25 cellular contexts compared by ENCODE assay signal in the genomic region with DNA sequence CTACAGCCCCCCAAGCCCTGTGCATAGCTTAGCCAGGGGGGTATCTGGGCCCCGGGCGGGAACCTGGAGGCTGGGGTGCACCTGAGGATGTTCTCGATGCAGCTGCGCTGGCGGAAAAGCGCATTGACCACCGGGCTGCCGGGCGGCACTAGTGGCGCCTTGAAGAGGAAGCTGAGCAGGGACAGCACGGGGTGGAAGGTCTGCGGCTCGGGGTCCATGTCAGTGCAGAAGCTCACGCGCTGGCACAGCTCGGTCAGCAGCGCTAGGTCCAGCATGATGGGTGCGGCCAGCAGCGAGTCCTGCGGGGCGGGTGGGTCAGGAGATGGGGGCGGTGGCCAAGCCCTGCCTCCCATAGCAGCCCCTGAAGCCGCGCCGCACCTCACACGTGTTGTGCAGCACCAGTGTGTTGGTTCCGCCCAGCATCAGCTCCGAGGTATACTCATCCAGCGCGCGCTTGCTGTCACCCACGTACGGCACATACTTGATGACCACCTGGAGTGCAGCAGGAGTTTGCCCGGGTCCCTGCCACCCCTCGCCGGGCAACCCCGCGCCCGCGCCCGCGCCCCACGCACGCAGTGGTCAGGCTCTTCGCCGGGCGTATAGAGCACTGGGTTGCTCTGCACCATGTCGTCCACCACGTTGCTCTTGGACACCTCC. TPM values are rescaled to one million over a fixed set of nuclear protein-coding genes. Genes with fewer than 3 reads are reported as not detected.
DNase-seq lines count a peak whose midpoint lies in the region; ATAC-seq, FAIRE-seq and TF ChIP-seq lines count a peak whose summit lies in the region.
"Had no signal": no experiment of that assay in that cellular context is flagged by ENCODE, and none has a peak within 500 bp of the region (broad histone marks: within the 10 kb centered on the region; RNA-seq: fewer than 3 reads in every experiment).

No MANE protein-coding gene starts in this region.

- H3K27ac Mint-ChIP-seq in CD8-positive, alpha-beta memory T cell = peak overlapping the region in 2 of 8 donors; percentile 47 to 81
- H3K27ac Mint-ChIP-seq in astrocyte (ENCODE audit: unreplicated experiment) = no peak overlapping the region
- H3K27ac Mint-ChIP-seq in naive thymus-derived CD4-positive, alpha-beta T cell = no peak overlapping the region
- H3K27ac Mint-ChIP-seq in activated T-helper 17 cell treated with anti-CD3 and anti-CD28 coated beads, Interleukin-2, amount 50 U/mL, for 72 hours = no peak overlapping the region

- H2AFZ ChIP-seq in astrocyte (ENCODE audit: low read depth, low read length) = no peak overlapping the region

- CTCF ChIA-PET in A673 (lab: Charles Lee) = interaction anchor here (0.8 kb wide), 1 partner anchor 156 kb away, joined by 3 read pairs; no protein-coding TSS in a partner anchor
- CTCF ChIA-PET in CD8-positive, alpha-beta memory T cell (lab: Charles Lee) = interaction anchor here (0.9 to 3.5 kb wide), 5 partner anchors 10 to 85 kb away, joined by 3 to 12 read pairs (median 4); partner anchors contain the start of gene SSBP4
- CTCF ChIA-PET in naive thymus-derived CD4-positive, alpha-beta T cell (lab: Charles Lee) = interaction anchor here (0.6 to 1.1 kb wide), 2 partner anchors 16 to 18 kb away, joined by 3 read pairs; partner anchors contain the start of gene SSBP4

- no peak for TF ChIP-seq CTCF in A673 (conservative IDR thresholded peaks at IDR 0.05; ENCODE audit: low read depth, low read length)
- TF ChIP-seq CTCF in astrocyte (IDR thresholded peaks at IDR 0.05; ENCODE audit: insufficient read depth, low read depth, low read length) = no peak

- peak overlapping the region in 5 of 7 donors; percentile 44 to 68 (median 49) for H3K4me3 Mint-ChIP-seq in CD8-positive, alpha-beta memory T cell
- peak overlapping the region; percentile 69 for H3K4me3 Mint-ChIP-seq in astrocyte (ENCODE audit: unreplicated experiment)
- H3K4me3 Mint-ChIP-seq in naive thymus-derived CD4-positive, alpha-beta T cell = peak overlapping the region in 8 of 10 donors; percentile 50 to 83 (median 71)
- H3K4me3 Mint-ChIP-seq in activated T-helper 17 cell treated with anti-CD3 and anti-CD28 coated beads, Interleukin-2, amount 50 U/mL, for 72 hours = no peak overlapping the region

- peaks cover 0 to 3% of the 10 kb centered on the region in 2 donors for H3K27me3 Mint-ChIP-seq in CD8-positive, alpha-beta memory T cell
- H3K27me3 Mint-ChIP-seq in astrocyte (ENCODE audit: low read depth, unreplicated experiment) = no peaks in the 10 kb centered on the region
- no peaks in the 10 kb centered on the region for H3K27me3 Mint-ChIP-seq in naive thymus-derived CD4-positive, alpha-beta T cell
- H3K27me3 Mint-ChIP-seq in activated T-helper 17 cell treated with anti-CD3 and anti-CD28 coated beads, Interleukin-2, amount 50 U/mL, for 72 hours = no peaks in the 10 kb centered on the region

- POLR2A ChIA-PET in A673 (lab: Charles Lee; ENCODE audit: low non-redundant PET) = interaction anchor here (0.6 kb wide), 1 partner anchor 142 kb away, joined by 6 read pairs; no protein-coding TSS in a partner anchor
- POLR2A ChIA-PET in CD8-positive, alpha-beta memory T cell (lab: Charles Lee) = interaction anchor here (4.6 kb wide), 1 partner anchor 14 kb away, joined by 42 read pairs; the partner anchor contains the start of gene SSBP4
- POLR2A ChIA-PET in naive thymus-derived CD4-positive, alpha-beta T cell (lab: Charles Lee) = interaction anchor here (1.0 to 1.8 kb wide), 4 partner anchors 15 to 85 kb away, joined by 3 to 5 read pairs (median 3); partner anchors contain the start of gene SSBP4

- H3K27me3 ChIP-seq in A673 (replicated peaks; ENCODE audit: insufficient read depth, low read depth, low read length, poor library complexity) = no peaks in the 10 kb centered on the region
- no peaks in the 10 kb centered on the region for H3K27me3 ChIP-seq in CD8-positive, alpha-beta memory T cell (ENCODE audit: insufficient read depth, low read length, poor library complexity, severe bottlenecking)
- H3K27me3 ChIP-seq in astrocyte (ENCODE audit: insufficient read depth, low read length) = no peaks in the 10 kb centered on the region
- no peaks in the 10 kb centered on the region for H3K27me3 ChIP-seq in naive thymus-derived CD4-positive, alpha-beta T cell (ENCODE audit: control insufficient read depth in 2 of 2, insufficient read depth in 2 of 2, low read length in 2 of 2)
- H3K27me3 ChIP-seq: brain microvascular endothelial cell, right atrium auricular region, testis had no signal

- intact Hi-C loops in A673 (cut with micrococcal nuclease; ENCODE audit: unreplicated experiment) = no loop called here
- intact Hi-C loops in naive thymus-derived CD4-positive, alpha-beta T cell (cut with micrococcal nuclease) = loop anchor here in 1 of 2 donors (5.0 kb wide), 1 partner anchor 202 kb away; the partner anchor contains the start of gene KLHL26

- peaks cover 25% of the 10 kb centered on the region for H4K20me1 ChIP-seq in astrocyte (ENCODE audit: insufficient read depth, low read length)

- peak; percentile 54 for DNase-seq in A673 (ENCODE audit: low spot score)
- DNase-seq in CD8-positive, alpha-beta memory T cell = peak in 1 of 5 donors; percentile 52
- DNase-seq in astrocyte (ENCODE audit: low read depth) = no peak
- no peak for DNase-seq in naive thymus-derived CD4-positive, alpha-beta T cell
- DNase-seq in iPS-NIHi7 (ENCODE audit: extremely low spot score) = no peak
- DNase-seq: activated CD8-positive, alpha-beta memory T cell treated with anti-CD3 and anti-CD28 coated beads for 24 hours; brain microvascular endothelial cell; dorsolateral prefrontal cortex; gastrocnemius medialis; GDM1; left cardiac atrium; MM.1S; NCI-H1436 treated with DMSO at 0.1 percent for 48 hours; NCI-H748 treated with DMSO at 0.1 percent for 48 hours; occipital lobe; PC-3; stimulated activated CD4-positive, alpha-beta T cell treated with anti-CD3 and anti-CD28 coated beads, Interleukin-15, amount 100 ng/mL, for 24 hours; T-helper 9 cell; testis had no signal

- H3K4me1 ChIP-seq in A673 (ENCODE audit: insufficient read depth, low read length, poor library complexity, severe bottlenecking) (peaks cover 71% of the 10 kb centered on the region), astrocyte (ENCODE audit: insufficient read depth, low read length) (peaks cover 37% of the 10 kb centered on the region)
- H3K4me1 ChIP-seq in CD8-positive, alpha-beta memory T cell (ENCODE audit: insufficient read depth, low read length) = peaks cover 21% of the 10 kb centered on the region
- peaks cover 11 to 18% of the 10 kb centered on the region in 2 donors for H3K4me1 ChIP-seq in naive thymus-derived CD4-positive, alpha-beta T cell (ENCODE audit: control insufficient read depth in 2 of 2, insufficient read depth in 2 of 2, low read length in 2 of 2)

- no peaks in the 10 kb centered on the region for H3K9me3 ChIP-seq in A673 (ENCODE audit: low read depth, low read length, poor library complexity, severe bottlenecking)
- H3K9me3 ChIP-seq in CD8-positive, alpha-beta memory T cell (ENCODE audit: low read length) = no peaks in the 10 kb centered on the region
- H3K9me3 ChIP-seq in astrocyte (ENCODE audit: insufficient read depth, low read depth, low read length) = no peaks in the 10 kb centered on the region
- no peaks in the 10 kb centered on the region for H3K9me3 ChIP-seq in naive thymus-derived CD4-positive, alpha-beta T cell (ENCODE audit: control insufficient read depth in 2 of 3, low read length in 3 of 3)
- H3K9me3 ChIP-seq: gastrocnemius medialis, HAP-1, right atrium auricular region, testis had no signal

- H3K36me3 ChIP-seq in A673 (ENCODE audit: insufficient read depth, low read length, poor library complexity, severe bottlenecking) (peaks cover 35% of the 10 kb centered on the region), astrocyte (ENCODE audit: insufficient read depth, low read length) (no peaks in the 10 kb centered on the region)
- no peaks in the 10 kb centered on the region for H3K36me3 ChIP-seq in CD8-positive, alpha-beta memory T cell (ENCODE audit: insufficient read depth, low read length)
- H3K36me3 ChIP-seq in naive thymus-derived CD4-positive, alpha-beta T cell (ENCODE audit: control insufficient read depth in 2 of 3, insufficient read depth in 3 of 3, low read length in 3 of 3) = no peaks in the 10 kb centered on the region
- H3K36me3 ChIP-seq: gastrocnemius medialis, right atrium auricular region had no signal

- H3K4me1 Mint-ChIP-seq in CD8-positive, alpha-beta memory T cell = peaks cover 5 to 48% (median 14%) of the 10 kb centered on the region in 3 donors
- peaks cover 20% of the 10 kb centered on the region for H3K4me1 Mint-ChIP-seq in astrocyte (ENCODE audit: low read depth, unreplicated experiment)
- H3K4me1 Mint-ChIP-seq in naive thymus-derived CD4-positive, alpha-beta T cell = peaks cover 0 to 26% (median 21%) of the 10 kb centered on the region in 7 donors
- H3K4me1 Mint-ChIP-seq in activated T-helper 17 cell treated with anti-CD3 and anti-CD28 coated beads, Interleukin-2, amount 50 U/mL, for 72 hours = no peaks in the 10 kb centered on the region

- ATAC-seq in naive thymus-derived CD4-positive, alpha-beta T cell = no peak
- ATAC-seq in activated T-helper 17 cell treated with anti-CD3 and anti-CD28 coated beads, Interleukin-2, amount 50 U/mL, for 72 hours (replicated peaks) = no peak
- no peak for ATAC-seq in HG03135 (IDR thresholded peaks at IDR 0.05; ENCODE audit: unreplicated experiment)
- ATAC-seq: esophagus mucosa, gastrocnemius medialis, left cardiac atrium, PC-3 had no signal

- H3K9ac ChIP-seq in astrocyte (ENCODE audit: low read length) = no peak overlapping the region

- H3K4me3 ChIP-seq in A673 (ENCODE audit: low read depth, low read length, poor library complexity, severe bottlenecking) (no peak overlapping the region), astrocyte (ENCODE audit: insufficient read depth, low read depth, low read length) (no peak overlapping the region)
- H3K4me3 ChIP-seq in CD8-positive, alpha-beta memory T cell (ENCODE audit: low read length) = no peak overlapping the region
- H3K4me3 ChIP-seq in naive thymus-derived CD4-positive, alpha-beta T cell (ENCODE audit: low read length) = no peak overlapping the region
- H3K4me3 ChIP-seq: gastrocnemius medialis, HAP-1, right atrium auricular region had no signal

- no peaks in the 10 kb centered on the region for H3K9me3 Mint-ChIP-seq in CD8-positive, alpha-beta memory T cell
- H3K9me3 Mint-ChIP-seq in astrocyte (ENCODE audit: unreplicated experiment) = no peaks in the 10 kb centered on the region
- H3K9me3 Mint-ChIP-seq in naive thymus-derived CD4-positive, alpha-beta T cell = no peaks in the 10 kb centered on the region
- H3K9me3 Mint-ChIP-seq in activated T-helper 17 cell treated with anti-CD3 and anti-CD28 coated beads, Interleukin-2, amount 50 U/mL, for 72 hours = no peaks in the 10 kb centered on the region

- H3K4me2 ChIP-seq in astrocyte (ENCODE audit: low read length) = no peak overlapping the region

- no peak for FAIRE-seq in astrocyte (lab: Jason Lieb, UNC)

- BruUV-seq in A673 (replicated peaks; lab: Mats Ljungman, UMichigan) = TSS peak; percentile 78

- H3K79me2 ChIP-seq in astrocyte (ENCODE audit: insufficient read depth, low read length) = peaks cover 12% of the 10 kb centered on the region

- H3K36me3 Mint-ChIP-seq in CD8-positive, alpha-beta memory T cell = peaks cover 0 to 14% (median 0%) of the 10 kb centered on the region in 3 donors
- H3K36me3 Mint-ChIP-seq in astrocyte (ENCODE audit: low read depth, unreplicated experiment) = peaks cover 3% of the 10 kb centered on the region
- H3K36me3 Mint-ChIP-seq in naive thymus-derived CD4-positive, alpha-beta T cell = peaks cover 0 to 6% (median 0%) of the 10 kb centered on the region in 5 donors
- H3K36me3 Mint-ChIP-seq in activated T-helper 17 cell treated with anti-CD3 and anti-CD28 coated beads, Interleukin-2, amount 50 U/mL, for 72 hours (ENCODE audit: low read depth) = peaks cover 20% of the 10 kb centered on the region

- peak overlapping the region; percentile 50 for H3K27ac ChIP-seq in A673 (ENCODE audit: low read depth, low read length, poor library complexity, severe bottlenecking)
- no peak overlapping the region for H3K27ac ChIP-seq in CD8-positive, alpha-beta memory T cell (ENCODE audit: low read depth, low read length)
- H3K27ac ChIP-seq in astrocyte (ENCODE audit: low read depth, low read length) = no peak overlapping the region
- no peak overlapping the region for H3K27ac ChIP-seq in naive thymus-derived CD4-positive, alpha-beta T cell (ENCODE audit: low read depth, low read length)
- H3K27ac ChIP-seq: brain microvascular endothelial cell, gastrocnemius medialis, HL-60, right atrium auricular region had no signal

RNA-seq across cellular contexts. Expression of gene ISYNA1, which starts 2.6 kb away (rescaled TPM):
- total RNA-seq in A673 (2021) (153 and 223 TPM in 2 replicates), astrocyte (128 and 153 TPM in 2 replicates)
- 10 to 100 TPM; 18.2 to 20.3 TPM for total RNA-seq in CD8-positive, alpha-beta memory T cell
- polyA plus RNA-seq in CD8-positive, alpha-beta memory T cell = 33.2 TPM
- 10 to 100 TPM in 4 of 5 experiments, 1 to 10 TPM in 1; 9.5 to 42.5 (median 42.0) TPM for total RNA-seq in naive thymus-derived CD4-positive, alpha-beta T cell
- 10 to 100 TPM; 21.9 to 29.0 TPM for polyA plus RNA-seq in naive thymus-derived CD4-positive, alpha-beta T cell
- 10 to 100 TPM; 15.9 to 22.0 TPM for total RNA-seq in activated T-helper 17 cell treated with anti-CD3 and anti-CD28 coated beads, Interleukin-2, amount 50 U/mL, for 72 hours

RNA-seq across cellular contexts. Expression of gene SSBP4, which starts 16.1 kb away (rescaled TPM):
- 242 and 248 TPM in 2 replicates for total RNA-seq in A673 (2021)
- 100 to 1,000 TPM; 111 to 131 TPM for total RNA-seq in CD8-positive, alpha-beta memory T cell
- polyA plus RNA-seq in CD8-positive, alpha-beta memory T cell = 108 TPM
- 51.2 and 56.6 TPM in 2 replicates for total RNA-seq in astrocyte
- total RNA-seq in naive thymus-derived CD4-positive, alpha-beta T cell = 100 to 1,000 TPM in 1 of 5 experiments, 10 to 100 TPM in 4; 27.0 to 185 (median 40.7) TPM
- 10 to 100 TPM; 33.5 to 42.8 TPM for polyA plus RNA-seq in naive thymus-derived CD4-positive, alpha-beta T cell
- total RNA-seq in activated T-helper 17 cell treated with anti-CD3 and anti-CD28 coated beads, Interleukin-2, amount 50 U/mL, for 72 hours = 100 to 1,000 TPM in 1 of 2 donors, 10 to 100 TPM in 1; 73.8 to 169 TPM

RNA-seq across cellular contexts. Expression of gene LRRC25, which starts 37.9 kb away (rescaled TPM):
- not detected in 2 replicates for total RNA-seq in A673 (2021)
- total RNA-seq in CD8-positive, alpha-beta memory T cell = under 1 TPM; 0.26 to 0.31 TPM
- polyA plus RNA-seq in CD8-positive, alpha-beta memory T cell = not detected
- total RNA-seq in astrocyte = not detected in 2 replicates
- 10 to 100 TPM in 1 of 5 experiments, 1 to 10 TPM in 2, under 1 TPM in 2; 0.15 to 68.6 (median 1.2) TPM for total RNA-seq in naive thymus-derived CD4-positive, alpha-beta T cell
- polyA plus RNA-seq in naive thymus-derived CD4-positive, alpha-beta T cell = under 1 TPM; 0.20 to 0.44 TPM
- total RNA-seq in activated T-helper 17 cell treated with anti-CD3 and anti-CD28 coated beads, Interleukin-2, amount 50 U/mL, for 72 hours = not detected
- total RNA-seq: PC-3 had no signal

RNA-seq across cellular contexts. Expression of gene GDF15, which starts 49.4 kb away (rescaled TPM):
- 4.0 and 4.7 TPM in 2 replicates for total RNA-seq in A673 (2021)
- under 1 TPM; 0.28 to 0.29 TPM for total RNA-seq in CD8-positive, alpha-beta memory T cell
- not detected for polyA plus RNA-seq in CD8-positive, alpha-beta memory T cell
- 20.5 and 23.2 TPM in 2 replicates for total RNA-seq in astrocyte
- total RNA-seq in naive thymus-derived CD4-positive, alpha-beta T cell = under 1 TPM in 4 of 5 experiments, not detected in 1; 0.32 to 0.73 (median 0.58) TPM
- not detected for polyA plus RNA-seq in naive thymus-derived CD4-positive, alpha-beta T cell
- under 1 TPM; 0.45 to 0.50 TPM for total RNA-seq in activated T-helper 17 cell treated with anti-CD3 and anti-CD28 coated beads, Interleukin-2, amount 50 U/mL, for 72 hours
- total RNA-seq: occipital lobe had no signal
